ENCODE assay signal across 10 cellular contexts in the genomic region with DNA sequence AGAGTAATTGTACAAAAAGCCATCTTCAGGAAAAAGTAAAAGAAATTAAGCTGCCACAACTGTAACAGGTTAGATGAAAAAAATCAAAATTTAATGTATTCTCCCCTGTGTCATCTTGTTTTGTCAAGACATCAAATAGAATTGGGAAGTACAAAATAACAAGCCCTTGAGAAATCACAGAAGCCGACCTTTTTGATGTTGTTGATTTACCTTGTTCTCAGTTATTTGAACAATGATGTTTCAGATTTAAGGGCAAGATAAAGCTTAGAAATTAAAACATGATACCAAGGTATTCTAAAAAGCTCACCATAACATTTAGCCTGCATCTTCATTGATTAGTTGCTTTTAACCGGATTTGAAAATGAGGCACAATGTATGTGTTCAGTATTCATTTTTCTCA.
DNase-seq lines count a peak whose midpoint lies in the region; ATAC-seq and TF ChIP-seq lines count a peak whose summit lies in the region.
"Had no signal": no experiment of that assay in that cellular context is flagged by ENCODE, and none has a peak within 500 bp of the region (broad histone marks: within the 10 kb centered on the region; RNA-seq: fewer than 3 reads in every experiment).

No MANE protein-coding gene starts in this region.

- TF ChIP-seq POLR2A in gastroesophageal sphincter (IDR thresholded peaks at IDR 0.05) (no peak), suprapubic skin (IDR thresholded peaks at IDR 0.05) (no peak)

- H3K36me3 Mint-ChIP-seq in T-helper 2 cell treated with Interferon-gamma antibody and Interleukin-4, amounts not matched to agents 5 μg/mL and 100 μg/mL, for 36 hours (ENCODE audit: low read depth): peaks cover 6% of the 10 kb centered on the region
- H3K36me3 Mint-ChIP-seq in activated B cell treated with CpG ODN at 0.5 μM for 24 hours (ENCODE audit: low read depth): peaks cover 44% of the 10 kb centered on the region

- H3K27ac ChIP-seq in gastroesophageal sphincter (peak overlapping the region; percentile 95 to 98 (median 97)), suprapubic skin (peak overlapping the region; percentile 40)

- H3K4me1 ChIP-seq in gastroesophageal sphincter: peaks cover 19 to 63% (median 19%) of the 10 kb centered on the region in 3 donors
- peaks cover 81% of the 10 kb centered on the region for H3K4me1 ChIP-seq in suprapubic skin

- no peak for TF ChIP-seq CTCF in activated B cell treated with CpG ODN at 0.5 μM for 24 hours (IDR thresholded peaks at IDR 0.05)
- TF ChIP-seq CTCF in gastroesophageal sphincter (IDR thresholded peaks at IDR 0.05): no peak
- TF ChIP-seq CTCF in suprapubic skin (IDR thresholded peaks at IDR 0.05): no peak

- H3K9me3 Mint-ChIP-seq in T-helper 2 cell treated with Interferon-gamma antibody and Interleukin-4, amounts not matched to agents 5 μg/mL and 100 μg/mL, for 36 hours: no peaks in the 10 kb centered on the region
- no peaks in the 10 kb centered on the region for H3K9me3 Mint-ChIP-seq in activated B cell treated with CpG ODN at 0.5 μM for 24 hours

- no peak overlapping the region for H3K4me3 Mint-ChIP-seq in T-helper 2 cell treated with Interferon-gamma antibody and Interleukin-4, amounts not matched to agents 5 μg/mL and 100 μg/mL, for 36 hours
- peak overlapping the region; percentile 66 for H3K4me3 Mint-ChIP-seq in activated B cell treated with CpG ODN at 0.5 μM for 24 hours

- H3K27ac Mint-ChIP-seq in T-helper 2 cell treated with Interferon-gamma antibody and Interleukin-4, amounts not matched to agents 5 μg/mL and 100 μg/mL, for 36 hours: peak overlapping the region; percentile 60
- H3K27ac Mint-ChIP-seq in activated B cell treated with CpG ODN at 0.5 μM for 24 hours: peak overlapping the region; percentile 75

- ATAC-seq in activated B cell treated with CpG ODN at 0.5 μM for 24 hours (ENCODE audit: low read depth) (no peak), gastroesophageal sphincter (no peak), GM21390 (IDR thresholded peaks at IDR 0.05; ENCODE audit: unreplicated experiment) (no peak)

- TF ChIP-seq EP300 in gastroesophageal sphincter (IDR thresholded peaks at IDR 0.05) (no peak), suprapubic skin (IDR thresholded peaks at IDR 0.05) (no peak)

- no peaks in the 10 kb centered on the region for H3K27me3 ChIP-seq in gastroesophageal sphincter
- H3K27me3 ChIP-seq in suprapubic skin: no peaks in the 10 kb centered on the region

- 19 to 26% methylated on average over 2 of the region's 2 CpGs for WGBS in gastroesophageal sphincter (ENCODE audit: low coverage in 1 of 2), 2 donors
- 78% methylated on average over 2 of the region's 2 CpGs for WGBS in suprapubic skin

- peaks cover 59% of the 10 kb centered on the region for H3K4me1 Mint-ChIP-seq in T-helper 2 cell treated with Interferon-gamma antibody and Interleukin-4, amounts not matched to agents 5 μg/mL and 100 μg/mL, for 36 hours (ENCODE audit: low read depth)
- H3K4me1 Mint-ChIP-seq in activated B cell treated with CpG ODN at 0.5 μM for 24 hours: peaks cover 70% of the 10 kb centered on the region

- CTCF ChIA-PET in activated B cell treated with CpG ODN at 0.5 μM for 24 hours (lab: Charles Lee): interaction anchor here (0.7 to 1.8 kb wide), 2 partner anchors 21 to 244 kb away, joined by 4 read pairs; no protein-coding TSS in a partner anchor

- POLR2A ChIA-PET in activated B cell treated with CpG ODN at 0.5 μM for 24 hours (lab: Charles Lee): interaction anchor here (0.7 to 26.0 kb wide), 9 partner anchors 11 to 524 kb away, joined by 3 to 785 read pairs (median 8); a partner anchor contains a TSS

- H3K9me3 ChIP-seq in gastroesophageal sphincter (no peaks in the 10 kb centered on the region), suprapubic skin (no peaks in the 10 kb centered on the region)

- H3K36me3 ChIP-seq in gastroesophageal sphincter (no peaks in the 10 kb centered on the region), suprapubic skin (no peaks in the 10 kb centered on the region)

- H3K27me3 Mint-ChIP-seq in T-helper 2 cell treated with Interferon-gamma antibody and Interleukin-4, amounts not matched to agents 5 μg/mL and 100 μg/mL, for 36 hours (ENCODE audit: low read depth): no peaks in the 10 kb centered on the region
- no peaks in the 10 kb centered on the region for H3K27me3 Mint-ChIP-seq in activated B cell treated with CpG ODN at 0.5 μM for 24 hours

- H3K4me3 ChIP-seq in gastroesophageal sphincter (peak overlapping the region; percentile 74 to 97), suprapubic skin (no peak overlapping the region)

- intact Hi-C loops in activated B cell treated with CpG ODN at 0.5 μM for 24 hours (cut with micrococcal nuclease): no loop called here

- DNase-seq in T-helper 2 cell treated with Interferon-gamma antibody and Interleukin-4, amounts not matched to agents 5 μg/mL and 100 μg/mL, for 36 hours (ENCODE audit: low spot score): no peak
- DNase-seq in T-helper 2 cell (no peak), activated B cell treated with CpG ODN at 0.5 μM for 24 hours (no peak), suprapubic skin (ENCODE audit: low spot score in 2 of 2) (no peak), SHP77 (lab: John Stamatoyannopoulos, UW) (no peak), kidney glomerular epithelial cell (lab: John Stamatoyannopoulos, UW) (no peak)
- DNase-seq: retina, T1000 had no signal
